ENCODE assay signal across 14 cellular contexts in genomic region chr17:70521821-70522256, GRCh38.
DNase-seq lines count a peak whose midpoint lies in the region; ATAC-seq, FAIRE-seq and TF ChIP-seq lines count a peak whose summit lies in the region.
"Had no signal": no experiment of that assay in that cellular context is flagged by ENCODE, and none has a peak within 500 bp of the region (broad histone marks: within the 10 kb centered on the region; RNA-seq: fewer than 3 reads in every experiment).

No MANE protein-coding gene starts in this region.

- no peaks in the 10 kb centered on the region for H3K27me3 ChIP-seq in upper lobe of right lung
- H3K27me3 ChIP-seq: tibial nerve had no signal

- no peak overlapping the region for H3K4me3 ChIP-seq in astrocyte of the spinal cord (ENCODE audit: low read depth, low read length)
- H3K4me3 ChIP-seq in upper lobe of right lung, result no peak overlapping the region
- H3K4me3 ChIP-seq: tibial nerve had no signal

- FAIRE-seq in frontal cortex (lab: Jason Lieb, UNC), result no peak

- no peaks in the 10 kb centered on the region for H3K9me3 ChIP-seq in upper lobe of right lung
- H3K9me3 ChIP-seq: tibial nerve had no signal

- ATAC-seq in Right ventricle myocardium inferior (peak; percentile 88), upper lobe of right lung (peak; percentile 66), GM21515 (IDR thresholded peaks at IDR 0.05; ENCODE audit: unreplicated experiment) (no peak)

- H3K4me1 ChIP-seq in upper lobe of right lung, result peaks cover 10% of the 10 kb centered on the region
- H3K4me1 ChIP-seq: tibial nerve had no signal

- DNase-seq in Right ventricle myocardium inferior (ENCODE audit: missing footprints) (peak; percentile 70), cardiac septum (ENCODE audit: low spot score) (no peak), astrocyte of the spinal cord (ENCODE audit: low read depth, low spot score) (peak; percentile 22), iris pigment epithelial cell (ENCODE audit: low read depth) (peak; percentile 67), upper lobe of right lung (no peak), NCI-H2107 treated with DMSO at 0.1 percent for 48 hours (lab: John Stamatoyannopoulos, UW; ENCODE audit: unreplicated experiment) (no peak), frontal cortex (ENCODE audit: low spot score in 2 of 2) (no peak)
- DNase-seq: ACHN, DND-41, Karpas-422, retina, T-helper 1 cell had no signal

- intact Hi-C loops in Right ventricle myocardium inferior (cut with DNase I), result loop anchor here (5.0 to 10.0 kb wide), 3 partner anchors 47 to 350 kb away; no protein-coding TSS in a partner anchor
- intact Hi-C loops in cardiac septum (cut with DNase I), result loop anchor here (5.0 to 10.0 kb wide), 2 partner anchors 47 to 210 kb away; no protein-coding TSS in a partner anchor
- intact Hi-C loops in upper lobe of right lung (cut with DNase I), result no loop called here

- in situ Hi-C loops in astrocyte of the spinal cord (cut with HindIII; ENCODE audit: low sequenced_read_pairs), result no loop called here

- no peak overlapping the region for H3K27ac ChIP-seq in upper lobe of right lung
- H3K27ac ChIP-seq: tibial nerve had no signal

- H3K36me3 ChIP-seq in upper lobe of right lung, result no peaks in the 10 kb centered on the region
- H3K36me3 ChIP-seq: tibial nerve had no signal

- TF ChIP-seq CTCF in astrocyte of the spinal cord (IDR thresholded peaks at IDR 0.05; ENCODE audit: low read depth, low read length) (no peak), upper lobe of right lung (IDR thresholded peaks at IDR 0.05) (no peak)

Comparison
In these comparisons a context has a peak if more than half of its experiments do, and no peak if none do; other contexts are left out.
1. DNase-seq: peak in Right ventricle myocardium inferior (single experiment), astrocyte of the spinal cord (single experiment) and iris pigment epithelial cell (single experiment); none in cardiac septum (single experiment), upper lobe of right lung (single experiment), NCI-H2107 treated with DMSO at 0.1 percent for 48 hours (single experiment) and frontal cortex (0 of 2).